Comparison of ENCODE assay signal across 31 cellular contexts in the genomic region with DNA sequence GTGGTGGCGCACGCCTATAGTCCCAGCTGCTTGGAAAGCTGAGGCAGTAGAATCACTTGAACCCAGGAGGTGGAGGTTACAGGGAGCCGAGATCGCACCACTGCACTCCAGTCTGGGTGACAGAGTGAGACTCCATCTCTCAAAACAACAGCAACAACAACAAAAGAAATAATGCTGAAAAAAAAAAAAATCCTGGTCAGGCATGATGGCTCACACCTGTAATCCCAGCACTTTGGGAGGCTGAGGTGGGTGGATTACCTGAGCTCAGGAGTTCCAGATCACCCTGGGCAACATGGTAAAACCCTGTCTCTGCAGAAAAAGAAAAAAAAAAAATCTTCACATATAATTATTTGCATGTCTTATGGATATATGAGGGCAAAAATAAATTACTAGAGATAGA.
DNase-seq lines count a peak whose midpoint lies in the region; ATAC-seq, FAIRE-seq and TF ChIP-seq lines count a peak whose summit lies in the region.
"Had no signal": no experiment of that assay in that cellular context is flagged by ENCODE, and none has a peak within 500 bp of the region (broad histone marks: within the 10 kb centered on the region; RNA-seq: fewer than 3 reads in every experiment).

No MANE protein-coding gene starts in this region.

- ATAC-seq in K562 (no peak), HG02763 (IDR thresholded peaks at IDR 0.05; ENCODE audit: unreplicated experiment) (no peak)
- ATAC-seq: A549; CD8-positive, alpha-beta T cell had no signal

- BruUV-seq in K562 (replicated peaks; lab: Mats Ljungman, UMichigan), result no TSS peak

- no peak for DNase-seq in K562 (ENCODE audit: extremely low read depth in 1 of 4, low spot score in 3 of 4)
- DNase-seq in NCI-H187 treated with DMSO at 0.1 percent for 48 hours (lab: John Stamatoyannopoulos, UW), result no peak
- DNase-seq: 8988T; ACHN; AML-193; BE2C; C1 segment of cervical spinal cord; Caco-2; Calu3; CD4-positive, alpha-beta memory T cell; CD4-positive, alpha-beta T cell; CD4-positive, CD25-positive, alpha-beta regulatory T cell; CD8-positive, alpha-beta memory T cell; CD8-positive, alpha-beta T cell; COR-L47; DMS 273 treated with DMSO at 0.1 percent for 48 hours; DMS153; DMS53; DMS79; DMS79 treated with DMSO at 0.1 percent for 48 hours; DND-41; EL had no signal

- FAIRE-seq in K562 (lab: Jason Lieb, UNC), result no peak
- FAIRE-seq: A204.1, D721Med had no signal

- no peak for TF ChIP-seq POLR2A in K562 (conservative IDR thresholded peaks at IDR 0.05)

- no peak overlapping the region for H3K9ac ChIP-seq in K562 (ENCODE audit: insufficient read depth in 1 of 2, low read depth in 2 of 2, low read length in 2 of 2)
- H3K9ac ChIP-seq: BLaER1; BLaER1 treated with 17β-estradiol and CSF1 and Interleukin-3, amounts not matched to agents 10 nM and 100 nM had no signal

- H3K27ac ChIP-seq in HEK293 (ENCODE audit: extremely low read depth, low read depth, low read length) (no peak overlapping the region), K562 (ENCODE audit: extremely low read depth, low read depth, low read length) (no peak overlapping the region)
- H3K27ac ChIP-seq: 22Rv1; A549; BLaER1; BLaER1 treated with 17β-estradiol and CSF1 and Interleukin-3, amounts not matched to agents 10 nM and 100 nM; C4-2B had no signal

- no peak for TF ChIP-seq CTCF in HEK293 (tag by site-specific recombination; IDR thresholded peaks at IDR 0.05)
- TF ChIP-seq CTCF in K562 (IDR thresholded peaks at IDR 0.05 in 2 of 3, conservative IDR thresholded peaks at IDR 0.05 in 1 of 3; ENCODE audit: insufficient read depth in 2 of 3, low read depth in 1 of 3, low read length in 3 of 3), result no peak

- H3K36me3 ChIP-seq in HEK293 (ENCODE audit: control insufficient read depth in 2 of 2, insufficient read depth in 1 of 2, low read length in 2 of 2) (peaks cover 55 to 89% of the 10 kb centered on the region in 2 experiments), K562 (ENCODE audit: control insufficient read depth, insufficient read depth, low read length) (peaks cover 91% of the 10 kb centered on the region)

- intact Hi-C loops in K562 (cut with micrococcal nuclease), result loop anchor here (10.0 kb wide), 1 partner anchor 151 kb away; no protein-coding TSS in a partner anchor

- CTCF ChIA-PET in HEK293 (lab: Yijun Ruan, JAX) (no interaction called here), K562 (lab: Yijun Ruan, JAX; ENCODE audit: low intra/inter-chr PET ratio) (no interaction called here)

- H3K4me2 ChIP-seq in K562 (ENCODE audit: insufficient read depth, low read length), result no peak overlapping the region
- H3K4me2 ChIP-seq: A549; BLaER1; BLaER1 treated with 17β-estradiol and CSF1 and Interleukin-3, amounts not matched to agents 10 nM and 100 nM had no signal

- no peak for TF ChIP-seq RAD21 in K562 (CRISPR knock-in tag; conservative IDR thresholded peaks at IDR 0.05 in 1 of 2, IDR thresholded peaks at IDR 0.05 in 1 of 2)

- no peak for TF ChIP-seq EP300 in K562 (IDR thresholded peaks at IDR 0.05; ENCODE audit: low read length)

- whole genome bisulfite sequencing in K562 (ENCODE audit: insufficient coverage, low coverage, missing lambda C conversion rate), result 100% methylated on average over 4 of the region's 4 CpGs

- in situ Hi-C loops in K562 (cut with MboI), result no loop called here

- no peaks in the 10 kb centered on the region for H4K20me1 ChIP-seq in K562 (replicated peaks; ENCODE audit: control insufficient read depth, insufficient read depth, low read length)

- POLR2A ChIA-PET in HEK293 (lab: Yijun Ruan, JAX), result no interaction called here
- POLR2A ChIA-PET in K562 (lab: Yijun Ruan, JAX), result no interaction called here

- no peak overlapping the region for H2AFZ ChIP-seq in K562 (ENCODE audit: low read depth, low read length)

- no peaks in the 10 kb centered on the region for H3K9me1 ChIP-seq in K562 (ENCODE audit: control insufficient read depth, insufficient read depth, low read length)

- peaks cover 3% of the 10 kb centered on the region; the same call in 1 of the 3 replicates for H3K79me2 ChIP-seq in K562 (ENCODE audit: control insufficient read depth, insufficient read depth, low read length)

- H3K4me1 ChIP-seq in HEK293 (ENCODE audit: control insufficient read depth, insufficient read depth, low read length) (no peaks in the 10 kb centered on the region), K562 (replicated peaks in 1 of 2; ENCODE audit: control insufficient read depth in 2 of 2, insufficient read depth in 2 of 2, low read length in 2 of 2) (no peaks in the 10 kb centered on the region)
- H3K4me1 ChIP-seq: A549; BE2C; BLaER1; BLaER1 treated with 17β-estradiol and CSF1 and Interleukin-3, amounts not matched to agents 10 nM and 100 nM; Caco-2 had no signal

- no peaks in the 10 kb centered on the region for H3K27me3 ChIP-seq in K562 (ENCODE audit: control insufficient read depth in 2 of 2, insufficient read depth in 2 of 2, low read length in 2 of 2)
- H3K27me3 ChIP-seq: BE2C; BLaER1; BLaER1 treated with 17β-estradiol and CSF1 and Interleukin-3, amounts not matched to agents 10 nM and 100 nM had no signal

- H3K4me3 ChIP-seq in HEK293 (ENCODE audit: low read depth, low read length) (no peak overlapping the region), K562 (no peak overlapping the region)
- H3K4me3 ChIP-seq: A549; BLaER1; BLaER1 treated with 17β-estradiol and CSF1 and Interleukin-3, amounts not matched to agents 10 nM and 100 nM had no signal

- H3K9me3 ChIP-seq in HEK293 (ENCODE audit: control insufficient read depth, insufficient read depth, low read depth, low read length), result no peaks in the 10 kb centered on the region; the same call in 1 of the 2 replicates
- no peaks in the 10 kb centered on the region for H3K9me3 ChIP-seq in K562 (replicated peaks; ENCODE audit: control insufficient read depth, insufficient read depth, low read depth, low read length)
- H3K9me3 ChIP-seq: A549; BE2C; BLaER1; BLaER1 treated with 17β-estradiol and CSF1 and Interleukin-3, amounts not matched to agents 10 nM and 100 nM; Caco-2 had no signal

TF ChIP-seq in HEK293, 187 proteins besides CTCF, POLR2A, EP300 and RAD21 (continues in another document):
- TF ChIP-seq ZNF311 (tag by site-specific recombination; IDR thresholded peaks at IDR 0.05; ENCODE audit: borderline replicate concordance) (no peak), AEBP2 (tag by site-specific recombination; IDR thresholded peaks at IDR 0.05; ENCODE audit: borderline replicate concordance) (no peak), ZNF155 (tag by site-specific recombination; IDR thresholded peaks at IDR 0.05) (no peak)

TF ChIP-seq in K562, 482 proteins besides CTCF, POLR2A, EP300 and RAD21:
- TF ChIP-seq, protein P1, sequence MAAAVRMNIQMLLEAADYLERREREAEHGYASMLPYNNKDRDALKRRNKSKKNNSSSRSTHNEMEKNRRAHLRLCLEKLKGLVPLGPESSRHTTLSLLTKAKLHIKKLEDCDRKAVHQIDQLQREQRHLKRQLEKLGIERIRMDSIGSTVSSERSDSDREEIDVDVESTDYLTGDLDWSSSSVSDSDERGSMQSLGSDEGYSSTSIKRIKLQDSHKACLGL (CRISPR knock-in tag; IDR thresholded peaks at IDR 0.05; ENCODE audit: borderline replicate concordance, poor library complexity, severe bottlenecking), result no peak
- TF ChIP-seq, protein P2, sequence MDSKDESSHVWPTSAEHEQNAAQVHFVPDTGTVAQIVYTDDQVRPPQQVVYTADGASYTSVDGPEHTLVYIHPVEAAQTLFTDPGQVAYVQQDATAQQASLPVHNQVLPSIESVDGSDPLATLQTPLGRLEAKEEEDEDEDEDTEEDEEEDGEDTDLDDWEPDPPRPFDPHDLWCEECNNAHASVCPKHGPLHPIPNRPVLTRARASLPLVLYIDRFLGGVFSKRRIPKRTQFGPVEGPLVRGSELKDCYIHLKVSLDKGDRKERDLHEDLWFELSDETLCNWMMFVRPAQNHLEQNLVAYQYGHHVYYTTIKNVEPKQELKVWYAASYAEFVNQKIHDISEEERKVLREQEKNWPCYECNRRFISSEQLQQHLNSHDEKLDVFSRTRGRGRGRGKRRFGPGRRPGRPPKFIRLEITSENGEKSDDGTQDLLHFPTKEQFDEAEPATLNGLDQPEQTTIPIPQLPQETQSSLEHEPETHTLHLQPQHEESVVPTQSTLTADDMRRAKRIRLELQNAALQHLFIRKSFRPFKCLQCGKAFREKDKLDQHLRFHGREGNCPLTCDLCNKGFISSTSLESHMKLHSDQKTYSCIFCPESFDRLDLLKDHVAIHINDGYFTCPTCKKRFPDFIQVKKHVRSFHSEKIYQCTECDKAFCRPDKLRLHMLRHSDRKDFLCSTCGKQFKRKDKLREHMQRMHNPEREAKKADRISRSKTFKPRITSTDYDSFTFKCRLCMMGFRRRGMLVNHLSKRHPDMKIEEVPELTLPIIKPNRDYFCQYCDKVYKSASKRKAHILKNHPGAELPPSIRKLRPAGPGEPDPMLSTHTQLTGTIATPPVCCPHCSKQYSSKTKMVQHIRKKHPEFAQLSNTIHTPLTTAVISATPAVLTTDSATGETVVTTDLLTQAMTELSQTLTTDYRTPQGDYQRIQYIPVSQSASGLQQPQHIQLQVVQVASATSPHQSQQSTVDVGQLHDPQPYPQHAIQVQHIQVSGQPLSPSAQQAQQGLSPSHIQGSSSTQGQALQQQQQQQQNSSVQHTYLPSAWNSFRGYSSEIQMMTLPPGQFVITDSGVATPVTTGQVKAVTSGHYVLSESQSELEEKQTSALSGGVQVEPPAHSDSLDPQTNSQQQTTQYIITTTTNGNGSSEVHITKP (IDR thresholded peaks at IDR 0.05; ENCODE audit: partially characterized antibody), result peak; percentile 87
